Comparison of ENCODE assay signal across 10 cellular contexts in the genomic region with DNA sequence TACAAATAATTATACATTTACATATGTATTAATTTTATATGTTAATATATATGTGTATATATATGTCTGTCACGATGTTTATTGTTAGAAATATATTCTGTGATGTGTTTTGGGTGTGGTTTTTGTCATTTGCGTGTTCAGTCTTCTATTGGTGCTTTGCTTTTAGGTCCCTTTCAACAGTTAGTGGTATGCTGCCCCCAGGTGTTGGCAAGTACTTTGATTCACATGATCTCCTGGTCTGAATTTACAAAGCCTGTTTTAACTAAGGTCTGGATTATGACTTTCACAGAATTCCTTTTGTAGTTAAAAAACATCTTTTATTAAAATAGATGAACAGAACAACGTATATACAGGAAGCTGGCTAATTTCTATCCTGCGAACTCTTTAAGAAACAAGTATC.
DNase-seq lines count a peak whose midpoint lies in the region; ATAC-seq lines count a peak whose summit lies in the region.
"Had no signal": no experiment of that assay in that cellular context is flagged by ENCODE, and none has a peak within 500 bp of the region (broad histone marks: within the 10 kb centered on the region; RNA-seq: fewer than 3 reads in every experiment).

No MANE protein-coding gene starts in this region.

- no peak overlapping the region for H3K4me3 Mint-ChIP-seq in activated T-cell treated with anti-CD3 and anti-CD28 coated beads, Interleukin-2, amount 50 U/mL, for 72 hours
- H3K4me3 Mint-ChIP-seq: T-cell had no signal

- H3K27ac Mint-ChIP-seq in activated T-cell treated with anti-CD3 and anti-CD28 coated beads, Interleukin-2, amount 50 U/mL, for 72 hours: no peak overlapping the region
- H3K27ac Mint-ChIP-seq: T-cell had no signal

- no peaks in the 10 kb centered on the region for H3K27me3 Mint-ChIP-seq in activated T-cell treated with anti-CD3 and anti-CD28 coated beads, Interleukin-2, amount 50 U/mL, for 72 hours (ENCODE audit: low read depth)
- H3K27me3 Mint-ChIP-seq: T-cell had no signal

- H3K36me3 ChIP-seq in H7 (replicated peaks; ENCODE audit: control insufficient read depth, insufficient read depth, low read length): no peaks in the 10 kb centered on the region
- H3K36me3 ChIP-seq: prostate gland had no signal

- DNase-seq in H7: peak; percentile 29
- DNase-seq in NCI-H226: peak; percentile 14
- peak; percentile 25 for DNase-seq in astrocyte of the hippocampus (ENCODE audit: low read depth, low spot score)
- DNase-seq in myocyte (ENCODE audit: low read depth): peak; percentile 14
- DNase-seq in activated effector memory CD4-positive, alpha-beta T cell treated with anti-CD3 and anti-CD28 coated beads, Interleukin-2, amount 50 U/mL, for 16 hours: no peak
- DNase-seq in activated CD4-positive, alpha-beta T cell treated with anti-CD3 and anti-CD28 coated beads, Interleukin-2, amount 50 U/mL, for 4 hours: no peak
- DNase-seq in activated T-cell treated with anti-CD3 and anti-CD28 coated beads, Interleukin-2, amount 50 U/mL, for 72 hours: no peak
- DNase-seq: NCI-H1436, T-cell had no signal

- peaks cover 0 to 2% of the 10 kb centered on the region in 2 donors for H3K36me3 Mint-ChIP-seq in activated T-cell treated with anti-CD3 and anti-CD28 coated beads, Interleukin-2, amount 50 U/mL, for 72 hours (ENCODE audit: insufficient read depth in 2 of 2)
- H3K36me3 Mint-ChIP-seq: T-cell had no signal

- H3K4me3 ChIP-seq in H7 (ENCODE audit: insufficient read depth, low read depth, low read length): no peak overlapping the region
- H3K4me3 ChIP-seq: prostate gland had no signal

- H3K9me3 Mint-ChIP-seq in activated T-cell treated with anti-CD3 and anti-CD28 coated beads, Interleukin-2, amount 50 U/mL, for 72 hours: peaks cover 0 to 6% of the 10 kb centered on the region in 2 donors

- H3K27me3 ChIP-seq in H7 (ENCODE audit: control insufficient read depth, insufficient read depth, low read length): no peaks in the 10 kb centered on the region

- ATAC-seq in activated T-cell treated with anti-CD3 and anti-CD28 coated beads, Interleukin-2, amount 50 U/mL, for 72 hours (replicated peaks in 1 of 2): no peak
- ATAC-seq: T-cell had no signal

- H3K4me1 Mint-ChIP-seq in activated T-cell treated with anti-CD3 and anti-CD28 coated beads, Interleukin-2, amount 50 U/mL, for 72 hours (ENCODE audit: low read depth): no peaks in the 10 kb centered on the region
- H3K4me1 Mint-ChIP-seq: T-cell had no signal

Comparison
In these comparisons a context has a peak if more than half of its experiments do, and no peak if none do; other contexts are left out.
1. DNase-seq: peak in H7 (single experiment), NCI-H226 (single experiment), astrocyte of the hippocampus (single experiment) and myocyte (single experiment); none in activated effector memory CD4-positive, alpha-beta T cell treated with anti-CD3 and anti-CD28 coated beads, Interleukin-2, amount 50 U/mL, for 16 hours (single experiment), activated CD4-positive, alpha-beta T cell treated with anti-CD3 and anti-CD28 coated beads, Interleukin-2, amount 50 U/mL, for 4 hours (0 of 2) and activated T-cell treated with anti-CD3 and anti-CD28 coated beads, Interleukin-2, amount 50 U/mL, for 72 hours (0 of 2).